ENCODE assay signal across 14 cellular contexts in genomic region chr17:75486951-75487350, GRCh38. TPM values are rescaled to one million over a fixed set of nuclear protein-coding genes. Genes with fewer than 3 reads are reported as not detected.
DNase-seq lines count a peak whose midpoint lies in the region; ATAC-seq and TF ChIP-seq lines count a peak whose summit lies in the region.
"Had no signal": no experiment of that assay in that cellular context is flagged by ENCODE, and none has a peak within 500 bp of the region (broad histone marks: within the 10 kb centered on the region; RNA-seq: fewer than 3 reads in every experiment).

No MANE protein-coding gene starts in this region.

- ATAC-seq in GM19324 (IDR thresholded peaks at IDR 0.05; ENCODE audit: low FRiP score, unreplicated experiment) (no peak), esophagus mucosa (no peak)
- ATAC-seq: foreskin keratinocyte had no signal

- no peak overlapping the region for H3K4me3 ChIP-seq in Caco-2 (ENCODE audit: low read depth, low read length)
- peak overlapping the region; percentile 51 for H3K4me3 ChIP-seq in Jurkat, Clone E6-1 (ENCODE audit: low read length)
- H3K4me3 ChIP-seq in brain microvascular endothelial cell (ENCODE audit: low read depth, low read length) = no peak overlapping the region

- H3K9me3 ChIP-seq in Caco-2 = no peaks in the 10 kb centered on the region

- DNase-seq in Caco-2 (no peak), brain microvascular endothelial cell (no peak), progenitor cell of endocrine pancreas (ENCODE audit: low spot score, unreplicated experiment) (no peak), T-helper 9 cell (no peak)
- DNase-seq in Jurkat, Clone E6-1 (ENCODE audit: low read depth, low spot score) = no peak
- DNase-seq: activated CD8-positive, alpha-beta memory T cell treated with anti-CD3 and anti-CD28 coated beads, Interleukin-2, amount 50 U/mL, for 48 hours; DMS 273 treated with DMSO at 0.1 percent for 48 hours; foreskin keratinocyte; NCI-H1417 treated with DMSO at 0.1 percent for 48 hours; NCI-H774; SW 1271 had no signal

- no peak for TF ChIP-seq CTCF in Caco-2 (IDR thresholded peaks at IDR 0.05; ENCODE audit: insufficient read depth in 1 of 2, low read depth in 1 of 2, low read length in 1 of 2, severe bottlenecking in 1 of 2, unreplicated experiment in 1 of 2)
- TF ChIP-seq CTCF in brain microvascular endothelial cell (IDR thresholded peaks at IDR 0.05; ENCODE audit: low read depth, low read length, missing control alignments) = peak; percentile 10
- no peak for TF ChIP-seq CTCF in progenitor cell of endocrine pancreas (IDR thresholded peaks at IDR 0.05; ENCODE audit: unreplicated experiment)

- H3K9me3 Mint-ChIP-seq in Caco-2 (ENCODE audit: unreplicated experiment) (no peaks in the 10 kb centered on the region), progenitor cell of endocrine pancreas (ENCODE audit: low read depth) (no peaks in the 10 kb centered on the region)

- H3K27me3 ChIP-seq in Caco-2 (replicated peaks; ENCODE audit: control insufficient read depth, insufficient read depth, low read length) (no peaks in the 10 kb centered on the region), brain microvascular endothelial cell (replicated peaks) (no peaks in the 10 kb centered on the region)
- H3K27me3 ChIP-seq: foreskin keratinocyte had no signal

- POLR2A ChIA-PET in Caco-2 (lab: Charles Lee) = no interaction called here

- no peak overlapping the region for H3K27ac ChIP-seq in brain microvascular endothelial cell
- H3K27ac ChIP-seq: foreskin keratinocyte had no signal

- 0 out of 2 replicates have a peak, but pooled peaks cover under 1% of the 10 kb centered on the region for H3K4me1 ChIP-seq in Caco-2
- H3K4me1 ChIP-seq: foreskin keratinocyte had no signal

- H3K4me1 Mint-ChIP-seq in Caco-2 (ENCODE audit: low read depth, unreplicated experiment) (peaks cover 7% of the 10 kb centered on the region), progenitor cell of endocrine pancreas (ENCODE audit: low read depth) (no peaks in the 10 kb centered on the region)

- intact Hi-C loops in Caco-2 (cut with micrococcal nuclease; ENCODE audit: unreplicated experiment) = loop anchor here (1.0 kb wide), 1 partner anchor 61 kb away; no protein-coding TSS in a partner anchor

- H3K27me3 Mint-ChIP-seq in Caco-2 (ENCODE audit: insufficient read depth, unreplicated experiment) (no peaks in the 10 kb centered on the region), progenitor cell of endocrine pancreas (no peaks in the 10 kb centered on the region)

- H3K36me3 Mint-ChIP-seq in Caco-2 (ENCODE audit: insufficient read depth, unreplicated experiment) (peaks cover 10% of the 10 kb centered on the region), progenitor cell of endocrine pancreas (ENCODE audit: insufficient read depth) (peaks cover 6% of the 10 kb centered on the region)

- CTCF ChIA-PET in Caco-2 (lab: Charles Lee) = interaction anchor here (1.0 to 1.8 kb wide), 4 partner anchors 16 to 61 kb away, joined by 3 to 4 read pairs (median 4); partner anchors contain the start of gene TMEM94

- H3K27ac Mint-ChIP-seq in Caco-2 (ENCODE audit: unreplicated experiment) = peak overlapping the region; percentile 12
- H3K27ac Mint-ChIP-seq in progenitor cell of endocrine pancreas = peak overlapping the region; percentile 85

- 0 out of 2 replicates have a peak, but pooled peaks cover 1% of the 10 kb centered on the region for H3K36me3 ChIP-seq in Caco-2 (ENCODE audit: control insufficient read depth, insufficient read depth, low read length)
- no peaks in the 10 kb centered on the region for H3K36me3 ChIP-seq in brain microvascular endothelial cell (replicated peaks)

- BruUV-seq in Caco-2 (replicated peaks; lab: Mats Ljungman, UMichigan) = no TSS peak

- in situ Hi-C loops in brain microvascular endothelial cell (cut with HindIII; ENCODE audit: low pct_ligation_motif_present, low sequenced_read_pairs) = no loop called here

- H3K4me3 Mint-ChIP-seq in Caco-2 (ENCODE audit: unreplicated experiment) (no peak overlapping the region), progenitor cell of endocrine pancreas (ENCODE audit: low read depth) (no peak overlapping the region)

RNA-seq across cellular contexts. Expression of gene CASKIN2, which starts 28.4 kb away (rescaled TPM):
- total RNA-seq in Caco-2 (2022) (41.8 and 48.9 TPM in 2 replicates), progenitor cell of endocrine pancreas (47.6 and 50.6 TPM in 2 replicates), esophagus mucosa (13.9 TPM)
- polyA plus RNA-seq in Jurkat, Clone E6-1 (2012; ENCODE audit: insufficient read depth, insufficient read length) = 11.1 TPM

RNA-seq across cellular contexts. Expression of gene TSEN54, which starts 29.4 kb away (rescaled TPM):
- 71.3 and 74.5 TPM in 2 replicates for total RNA-seq in Caco-2 (2022)
- polyA plus RNA-seq in Jurkat, Clone E6-1 (2012; ENCODE audit: insufficient read depth, insufficient read length) = 77.0 TPM
- 56.0 and 56.4 TPM in 2 replicates for total RNA-seq in progenitor cell of endocrine pancreas
- total RNA-seq in esophagus mucosa = 23.2 TPM

RNA-seq across cellular contexts. Expression of gene TMEM94, which starts 30.5 kb away (rescaled TPM):
- 109 and 115 TPM in 2 replicates for total RNA-seq in Caco-2 (2022)
- polyA plus RNA-seq in Jurkat, Clone E6-1 (2012; ENCODE audit: insufficient read depth, insufficient read length) = 52.7 TPM
- 168 and 197 TPM in 2 replicates for total RNA-seq in progenitor cell of endocrine pancreas
- 36.2 TPM for total RNA-seq in esophagus mucosa

RNA-seq across cellular contexts. Expression of gene LLGL2, which starts 38.5 kb away (rescaled TPM):
- total RNA-seq in Caco-2 (2022) (165 and 179 TPM in 2 replicates), progenitor cell of endocrine pancreas (232 and 235 TPM in 2 replicates), esophagus mucosa (82.1 TPM)
- not detected for polyA plus RNA-seq in Jurkat, Clone E6-1 (2012; ENCODE audit: insufficient read depth, insufficient read length)
- total RNA-seq: HT1080 had no signal
